Comparison of ENCODE assay signal across 19 cellular contexts in genomic region chr1:82927753-82928152, GRCh38.
DNase-seq lines count a peak whose midpoint lies in the region; ATAC-seq and TF ChIP-seq lines count a peak whose summit lies in the region.
"Had no signal": no experiment of that assay in that cellular context is flagged by ENCODE, and none has a peak within 500 bp of the region (broad histone marks: within the 10 kb centered on the region; RNA-seq: fewer than 3 reads in every experiment).

No MANE protein-coding gene starts in this region.

- DNase-seq in Right ventricle myocardium inferior (ENCODE audit: missing footprints) (no peak), right atrium auricular region (ENCODE audit: low spot score) (no peak), WTC11 (ENCODE audit: low spot score) (no peak), kidney epithelial cell (ENCODE audit: low read depth) (peak; percentile 12), retina (peak; percentile 52), HUDEP-2 (lab: John Stamatoyannopoulos, UW; ENCODE audit: unreplicated experiment in 76 of 76) (no peak), pons (ENCODE audit: low spot score) (no peak)
- DNase-seq: Caco-2, H9, IMR-90, Kasumi-1, NCI-H2029 treated with DMSO at 0.1 percent for 48 hours, NCI-H510A, NCI-H82, SHP77 had no signal

- no peaks in the 10 kb centered on the region for H3K9me3 Mint-ChIP-seq in WTC11
- H3K9me3 Mint-ChIP-seq: H9 had no signal

- POLR2A ChIA-PET in WTC11 (lab: Charles Lee): no interaction called here

- H3K27ac ChIP-seq in right atrium auricular region: no peak overlapping the region

- no peak overlapping the region for H3K27ac Mint-ChIP-seq in WTC11
- H3K27ac Mint-ChIP-seq: H9 had no signal

- H3K4me3 ChIP-seq in right atrium auricular region: no peak overlapping the region
- H3K4me3 ChIP-seq in kidney epithelial cell (ENCODE audit: low read depth, low read length): no peak overlapping the region
- H3K4me3 ChIP-seq: GM12878 had no signal

- intact Hi-C loops in Right ventricle myocardium inferior (cut with DNase I): no loop called here

- peaks cover 11% of the 10 kb centered on the region; the same call in 1 of the 2 replicates for H3K4me1 Mint-ChIP-seq in WTC11
- H3K4me1 Mint-ChIP-seq: CD14-positive monocyte had no signal

- CTCF ChIA-PET in WTC11 (lab: Charles Lee): no interaction called here

- H3K36me3 ChIP-seq in right atrium auricular region (no peaks in the 10 kb centered on the region), kidney epithelial cell (ENCODE audit: control insufficient read depth, insufficient read depth, low read length) (no peaks in the 10 kb centered on the region)

- H3K27me3 ChIP-seq in right atrium auricular region (no peaks in the 10 kb centered on the region), kidney epithelial cell (ENCODE audit: control insufficient read depth, insufficient read depth, low read length) (no peaks in the 10 kb centered on the region)

- H3K9me3 ChIP-seq in right atrium auricular region: no peaks in the 10 kb centered on the region
- H3K9me3 ChIP-seq: Caco-2 had no signal

- H3K4me3 Mint-ChIP-seq in WTC11: no peak overlapping the region
- H3K4me3 Mint-ChIP-seq: CD14-positive monocyte, H9 had no signal

- H3K27me3 Mint-ChIP-seq in WTC11 (ENCODE audit: low read depth): no peaks in the 10 kb centered on the region

- ATAC-seq in Right ventricle myocardium inferior (peak; percentile 31), WTC11 (peak; percentile 63), HG03565 (IDR thresholded peaks at IDR 0.05; ENCODE audit: unreplicated experiment) (no peak)
- ATAC-seq: GM12878, Panc1 had no signal

- H3K36me3 Mint-ChIP-seq in WTC11: no peaks in the 10 kb centered on the region
- H3K36me3 Mint-ChIP-seq: CD14-positive monocyte had no signal

- TF ChIP-seq CTCF in right atrium auricular region (IDR thresholded peaks at IDR 0.05) (no peak), WTC11 (IDR thresholded peaks at IDR 0.05) (no peak), kidney epithelial cell (IDR thresholded peaks at IDR 0.05; ENCODE audit: insufficient read depth, low read length, poor library complexity, severe bottlenecking) (no peak)

- peaks cover 0 to 13% of the 10 kb centered on the region in 2 donors for H3K4me1 ChIP-seq in right atrium auricular region
- H3K4me1 ChIP-seq: Caco-2 had no signal

TF ChIP-seq in WTC11, 78 proteins besides CTCF, POLR2A, EP300 and RAD21:
- TF ChIP-seq RORB (CRISPR knock-in tag; IDR thresholded peaks at IDR 0.05) (no peak), NFE2L1 (CRISPR knock-in tag; IDR thresholded peaks at IDR 0.05) (no peak), SMAD3 (CRISPR knock-in tag; IDR thresholded peaks at IDR 0.05; ENCODE audit: borderline replicate concordance) (no peak), PRDM15 (CRISPR knock-in tag; IDR thresholded peaks at IDR 0.05) (peak; percentile 20; the same call in 1 of the 2 replicates), ZNF138 (CRISPR knock-in tag; conservative IDR thresholded peaks at IDR 0.05) (no peak)
TF ChIP-seq in WTC11: peak in this region for 1.

Comparison
In these comparisons a context has a peak if more than half of its experiments do, and no peak if none do; other contexts are left out.
1. DNase-seq: peak in kidney epithelial cell (single experiment) and retina (single experiment); none in Right ventricle myocardium inferior (single experiment), right atrium auricular region (single experiment), WTC11 (single experiment), HUDEP-2 (0 of 76) and pons (single experiment).